In genomic region chr18:46625069-46625468, GRCh38 we compare ENCODE assay signal across 26 cellular contexts. TPM values are rescaled to one million over a fixed set of nuclear protein-coding genes. Genes with fewer than 3 reads are reported as not detected.
"Had no signal": no experiment of that assay in that cellular context is flagged by ENCODE, and none has a peak within 500 bp of the region (broad histone marks: within the 10 kb centered on the region; RNA-seq: fewer than 3 reads in every experiment).

No MANE protein-coding gene starts in this region.

- H3K27ac ChIP-seq: SK-N-MC, VCaP had no signal

- ATAC-seq: activated CD4-positive, alpha-beta T cell treated with anti-CD3 and anti-CD28 coated beads for 36 hours; Panc1; Right ventricle myocardium inferior; T-cell had no signal

- DNase-seq: activated CD4-positive, alpha-beta T cell treated with anti-CD3 and anti-CD28 coated beads for 36 hours; activated T-cell treated with anti-CD3 and anti-CD28 coated beads for 4 hours; activated T-cell treated with anti-CD3 and anti-CD28 coated beads, Interleukin-2, amount 50 U/mL, for 48 hours; amygdala; MG63; MV-4-11; NCI-H1092 treated with DMSO at 0.1 percent for 48 hours; NCI-H1417 treated with DMSO at 0.1 percent for 48 hours; NCI-H1694; NCI-H2029; NCI-H2107; NCI-H345; NCI-H510A; NCI-H526 treated with DMSO at 0.1 percent for 48 hours; NCI-H82; OCI-M1; RPMI8226; T-cell had no signal

- H3K4me3 ChIP-seq: MG63, SK-N-MC had no signal

- H3K9me3 Mint-ChIP-seq: activated naive CD4-positive, alpha-beta T cell treated with anti-CD3 and anti-CD28 coated beads, Interleukin-2, amount 50 U/mL, for 24 hours; brain; T-cell had no signal

- H3K4me3 Mint-ChIP-seq: activated CD4-positive, alpha-beta T cell treated with anti-CD3 and anti-CD28 coated beads for 36 hours; brain had no signal

- H3K27me3 ChIP-seq: MG63 had no signal

- H3K27me3 Mint-ChIP-seq: activated CD4-positive, alpha-beta T cell treated with anti-CD3 and anti-CD28 coated beads for 36 hours; activated naive CD4-positive, alpha-beta T cell treated with anti-CD3 and anti-CD28 coated beads, Interleukin-2, amount 50 U/mL, for 24 hours had no signal

- H3K9me3 ChIP-seq: MG63 had no signal

- H3K36me3 Mint-ChIP-seq: activated naive CD4-positive, alpha-beta T cell treated with anti-CD3 and anti-CD28 coated beads, Interleukin-2, amount 50 U/mL, for 24 hours; brain; T-cell had no signal

- H3K36me3 ChIP-seq: MG63 had no signal

RNA-seq across cellular contexts. Expression of gene LOXHD1, which starts 32.0 kb away (rescaled TPM):
- total RNA-seq: astrocyte; T-helper 2 cell treated with Interferon-gamma antibody and Interleukin-4, amounts not matched to agents 100 ng/mL and 5 ng/mL, for 36 hours had no signal
